ENCODE assay signal across 8 cellular contexts in genomic region chr2:196131384-196131861, GRCh38. TPM values are rescaled to one million over a fixed set of nuclear protein-coding genes. Genes with fewer than 3 reads are reported as not detected.
DNase-seq lines count a peak whose midpoint lies in the region; ATAC-seq and TF ChIP-seq lines count a peak whose summit lies in the region.

No MANE protein-coding gene starts in this region.

- peak; percentile 73 for DNase-seq in MCF 10A (ENCODE audit: unreplicated experiment)
- DNase-seq in breast epithelium (ENCODE audit: low spot score in 2 of 2), result no peak
- DNase-seq in NCI-H1694 treated with DMSO at 0.1 percent for 48 hours (lab: John Stamatoyannopoulos, UW), result peak; percentile 27
- peak; percentile 27 to 44 for DNase-seq in activated CD8-positive, alpha-beta memory T cell treated with anti-CD3 and anti-CD28 coated beads for 4 hours (ENCODE audit: low read depth in 2 of 2)
- peak; percentile 59 for DNase-seq in fibroblast of mammary gland (ENCODE audit: low read depth)
- DNase-seq in stimulated activated CD4-positive, alpha-beta T cell treated with anti-CD3 and anti-CD28 coated beads, Interleukin-2, amount 100 ng/mL, for 48 hours, result peak; percentile 69 to 73
- DNase-seq in RWPE1 (ENCODE audit: low spot score), result no peak

- BruUV-seq in MCF 10A (replicated peaks; lab: Mats Ljungman, UMichigan), result TSS peak; percentile 14

- peaks cover 45 to 60% of the 10 kb centered on the region in 2 donors for H3K9me3 ChIP-seq in breast epithelium

- no peaks in the 10 kb centered on the region for H3K4me1 Mint-ChIP-seq in MCF 10A (ENCODE audit: insufficient read depth, unreplicated experiment)

- H3K27me3 Mint-ChIP-seq in MCF 10A (ENCODE audit: insufficient read depth, unreplicated experiment), result no peaks in the 10 kb centered on the region

- no peak for ATAC-seq in HG03521 (IDR thresholded peaks at IDR 0.05; ENCODE audit: unreplicated experiment)

- peaks cover 5% of the 10 kb centered on the region for H3K9me3 Mint-ChIP-seq in MCF 10A (ENCODE audit: unreplicated experiment)

- no peaks in the 10 kb centered on the region for H3K27me3 ChIP-seq in breast epithelium

- H3K4me3 Mint-ChIP-seq in MCF 10A (ENCODE audit: unreplicated experiment), result no peak overlapping the region

- no peaks in the 10 kb centered on the region for H3K4me1 ChIP-seq in breast epithelium

- no peak overlapping the region for H3K27ac Mint-ChIP-seq in MCF 10A (ENCODE audit: low read depth, unreplicated experiment)

- H3K27ac ChIP-seq in breast epithelium (no peak overlapping the region), RWPE1 (no peak overlapping the region)

- peaks cover 34% of the 10 kb centered on the region for H3K36me3 Mint-ChIP-seq in MCF 10A (ENCODE audit: insufficient read depth, unreplicated experiment)

- intact Hi-C loops in MCF 10A (cut with micrococcal nuclease) (loop anchor here (1.0 kb wide), 4 partner anchors 37 to 322 kb away; no protein-coding TSS in a partner anchor), breast epithelium (cut with DNase I; ENCODE audit: low total_unique reads) (no loop called here)

- H3K4me3 ChIP-seq in breast epithelium, result no peak overlapping the region
- no peak overlapping the region for H3K4me3 ChIP-seq in fibroblast of mammary gland (ENCODE audit: control insufficient read depth, low read depth, low read length)

- TF ChIP-seq CTCF in MCF 10A (IDR thresholded peaks at IDR 0.05; ENCODE audit: unreplicated experiment) (peak; percentile 68), breast epithelium (IDR thresholded peaks at IDR 0.05) (no peak), fibroblast of mammary gland (conservative IDR thresholded peaks at IDR 0.05; ENCODE audit: control insufficient read depth, insufficient read depth, low read depth, low read length) (peak; percentile 40), RWPE1 (conservative IDR thresholded peaks at IDR 0.05; ENCODE audit: low read depth) (no peak; the same call in 1 of the 2 replicates)

- CTCF ChIA-PET in MCF 10A (lab: Yijun Ruan, JAX) (interaction anchor here (0.6 to 1.8 kb wide), 7 partner anchors 15 to 470 kb away, joined by 3 to 5 read pairs (median 3); no protein-coding TSS in a partner anchor), RWPE1 (lab: Yijun Ruan, JAX) (no interaction called here)

- peaks cover 5% of the 10 kb centered on the region for H3K36me3 ChIP-seq in breast epithelium

- POLR2A ChIA-PET in MCF 10A (lab: Yijun Ruan, JAX), result interaction anchor here (1.4 kb wide), 1 partner anchor 10 kb away, joined by 3 read pairs; no protein-coding TSS in a partner anchor
- POLR2A ChIA-PET in RWPE1 (lab: Yijun Ruan, JAX; ENCODE audit: low non-redundant PET), result no interaction called here

- no peak for TF ChIP-seq POLR2A in breast epithelium (IDR thresholded peaks at IDR 0.05)

RNA-seq across cellular contexts. Expression of gene STK17B, which starts 40.0 kb away (rescaled TPM):
- 17.1 and 20.7 TPM in 2 replicates for total RNA-seq in MCF 10A (2022)
- total RNA-seq in breast epithelium, result 10 to 100 TPM; 51.7 to 85.8 (median 57.7) TPM

Comparison
In these comparisons a context has a peak if more than half of its experiments do, and no peak if none do; other contexts are left out.
1. DNase-seq: peak in MCF 10A (single experiment), NCI-H1694 treated with DMSO at 0.1 percent for 48 hours (single experiment), activated CD8-positive, alpha-beta memory T cell treated with anti-CD3 and anti-CD28 coated beads for 4 hours (2 of 2), fibroblast of mammary gland (single experiment) and stimulated activated CD4-positive, alpha-beta T cell treated with anti-CD3 and anti-CD28 coated beads, Interleukin-2, amount 100 ng/mL, for 48 hours (2 of 2); none in breast epithelium (0 of 2) and RWPE1 (single experiment).
2. CTCF ChIP-seq: peak in MCF 10A (single experiment) and fibroblast of mammary gland (single experiment); none in breast epithelium (0 of 3) and RWPE1 (single experiment).